15 cellular contexts compared by ENCODE assay signal in the genomic region with DNA sequence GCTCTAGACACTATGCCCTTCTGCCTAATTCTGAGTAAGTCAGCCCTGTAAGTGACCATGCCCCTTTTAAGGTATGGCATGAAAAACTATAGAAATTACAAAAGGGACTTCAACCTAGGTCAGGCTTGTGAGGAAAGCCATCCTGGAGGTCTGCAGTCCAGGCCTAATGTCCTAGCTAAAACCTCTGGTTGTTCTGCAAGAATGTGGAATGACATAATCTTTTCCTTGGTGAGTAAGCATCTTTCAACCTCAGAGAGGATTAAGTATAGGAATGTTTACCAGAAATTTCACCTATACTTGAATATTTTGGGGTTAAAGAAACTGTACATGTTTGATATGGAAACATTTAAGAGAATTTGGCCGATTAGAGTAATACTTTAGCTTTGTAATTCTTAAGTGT. TPM values are rescaled to one million over a fixed set of nuclear protein-coding genes. Genes with fewer than 3 reads are reported as not detected.
DNase-seq lines count a peak whose midpoint lies in the region; ATAC-seq and TF ChIP-seq lines count a peak whose summit lies in the region.
"Had no signal": no experiment of that assay in that cellular context is flagged by ENCODE, and none has a peak within 500 bp of the region (broad histone marks: within the 10 kb centered on the region; RNA-seq: fewer than 3 reads in every experiment).

No MANE protein-coding gene starts in this region.

- H3K27me3 ChIP-seq in MG63 (no peaks in the 10 kb centered on the region), uterus (no peaks in the 10 kb centered on the region)

- peaks cover 3% of the 10 kb centered on the region for H3K36me3 Mint-ChIP-seq in chondrocyte (ENCODE audit: low read depth)
- H3K36me3 Mint-ChIP-seq in mesothelial cell of epicardium: no peaks in the 10 kb centered on the region
- peaks cover 0 to 2% of the 10 kb centered on the region in 2 donors for H3K36me3 Mint-ChIP-seq in stimulated activated naive B cell treated with anti-CD40 and anti-IgM and Interleukin-4, amounts not matched to agents 10 μg/mL and 1 μg/mL and 100 μg/mL, for 72 hours
- H3K36me3 Mint-ChIP-seq: activated naive CD8-positive, alpha-beta T cell; CD4-positive, alpha-beta memory T cell had no signal

- H3K4me3 ChIP-seq in AG10803 (ENCODE audit: low read length) (no peak overlapping the region), MG63 (no peak overlapping the region), uterus (no peak overlapping the region)

- no peaks in the 10 kb centered on the region for H3K27me3 Mint-ChIP-seq in chondrocyte (ENCODE audit: low read depth)
- H3K27me3 Mint-ChIP-seq in mesothelial cell of epicardium (ENCODE audit: low read depth): no peaks in the 10 kb centered on the region
- H3K27me3 Mint-ChIP-seq in stimulated activated naive B cell treated with anti-CD40 and anti-IgM and Interleukin-4, amounts not matched to agents 10 μg/mL and 1 μg/mL and 100 μg/mL, for 72 hours: no peaks in the 10 kb centered on the region
- H3K27me3 Mint-ChIP-seq: activated CD4-positive, alpha-beta memory T cell treated with anti-CD3 and anti-CD28 coated beads, Interleukin-2, amount 10 ng/mL, durations not matched to agents 7 days and 5 days; CD4-positive, alpha-beta memory T cell had no signal

- H3K36me3 ChIP-seq in MG63: no peaks in the 10 kb centered on the region
- no peaks in the 10 kb centered on the region for H3K36me3 ChIP-seq in uterus

- H3K27ac ChIP-seq in uterus: peak overlapping the region in 1 of 2 donors; percentile 85

- intact Hi-C loops in uterus (cut with DNase I; ENCODE audit: low total_unique reads): no loop called here

- TF ChIP-seq POLR2A in uterus (IDR thresholded peaks at IDR 0.05): no peak

- H3K4me3 Mint-ChIP-seq in chondrocyte (ENCODE audit: unreplicated experiment): no peak overlapping the region
- no peak overlapping the region for H3K4me3 Mint-ChIP-seq in mesothelial cell of epicardium
- H3K4me3 Mint-ChIP-seq in stimulated activated naive B cell treated with anti-CD40 and anti-IgM and Interleukin-4, amounts not matched to agents 10 μg/mL and 1 μg/mL and 100 μg/mL, for 72 hours: no peak overlapping the region
- H3K4me3 Mint-ChIP-seq: activated CD4-positive, alpha-beta memory T cell treated with anti-CD3 and anti-CD28 coated beads, Interleukin-2, amount 10 ng/mL, durations not matched to agents 7 days and 5 days; CD4-positive, alpha-beta memory T cell; endodermal cell; nephron progenitor cell had no signal

- peaks cover 0 to 6% of the 10 kb centered on the region in 2 donors for H3K4me1 ChIP-seq in uterus

- H3K4me1 Mint-ChIP-seq in chondrocyte (ENCODE audit: low read depth) (peaks cover 19% of the 10 kb centered on the region), mesothelial cell of epicardium (peaks cover 22% of the 10 kb centered on the region)
- peaks cover 14 to 17% of the 10 kb centered on the region in 2 donors for H3K4me1 Mint-ChIP-seq in stimulated activated naive B cell treated with anti-CD40 and anti-IgM and Interleukin-4, amounts not matched to agents 10 μg/mL and 1 μg/mL and 100 μg/mL, for 72 hours
- H3K4me1 Mint-ChIP-seq: CD4-positive, alpha-beta memory T cell had no signal

- H3K27ac Mint-ChIP-seq in chondrocyte (ENCODE audit: unreplicated experiment): peak overlapping the region; percentile 79
- peak overlapping the region; percentile 72 for H3K27ac Mint-ChIP-seq in mesothelial cell of epicardium
- H3K27ac Mint-ChIP-seq in stimulated activated naive B cell treated with anti-CD40 and anti-IgM and Interleukin-4, amounts not matched to agents 10 μg/mL and 1 μg/mL and 100 μg/mL, for 72 hours: no peak overlapping the region
- H3K27ac Mint-ChIP-seq: activated CD4-positive, alpha-beta memory T cell treated with anti-CD3 and anti-CD28 coated beads, Interleukin-2, amount 10 ng/mL, durations not matched to agents 7 days and 5 days; CD4-positive, alpha-beta memory T cell; endodermal cell; nephron progenitor cell had no signal

- H3K9me3 Mint-ChIP-seq in chondrocyte (ENCODE audit: low read depth): peaks cover 9% of the 10 kb centered on the region
- peaks cover 14% of the 10 kb centered on the region for H3K9me3 Mint-ChIP-seq in mesothelial cell of epicardium
- H3K9me3 Mint-ChIP-seq in stimulated activated naive B cell treated with anti-CD40 and anti-IgM and Interleukin-4, amounts not matched to agents 10 μg/mL and 1 μg/mL and 100 μg/mL, for 72 hours: peaks cover 2 to 5% of the 10 kb centered on the region in 2 donors
- H3K9me3 Mint-ChIP-seq: endodermal cell had no signal

- ATAC-seq in stimulated activated naive B cell treated with anti-CD40 and anti-IgM and Interleukin-4, amounts not matched to agents 10 μg/mL and 1 μg/mL and 100 μg/mL, for 72 hours (replicated peaks): no peak

- H3K9me3 ChIP-seq in MG63 (no peaks in the 10 kb centered on the region), uterus (no peaks in the 10 kb centered on the region)

- DNase-seq in AG10803 (ENCODE audit: low read depth) (peak; percentile 66), MG63 (peak; percentile 26), chondrocyte (ENCODE audit: low spot score) (no peak), mesothelial cell of epicardium (ENCODE audit: low spot score in 2 of 2, unreplicated experiment in 2 of 2) (no peak), uterus (no peak), activated T-cell treated with anti-CD3 and anti-CD28 coated beads for 4 hours (no peak)
- DNase-seq in effector CD4-positive, alpha-beta T cell: no peak
- DNase-seq in stimulated activated naive B cell treated with anti-CD40 and anti-IgM and Interleukin-4, amounts not matched to agents 10 μg/mL and 1 μg/mL and 100 μg/mL, for 72 hours: no peak
- DNase-seq: activated CD4-positive, alpha-beta memory T cell treated with anti-CD3 and anti-CD28 coated beads, Interleukin-2, amount 10 ng/mL, durations not matched to agents 7 days and 5 days; CD4-positive, alpha-beta memory T cell; endodermal cell; NCI-H1105 treated with DMSO at 0.1 percent for 48 hours; nephron progenitor cell; stimulated activated naive CD4-positive, alpha-beta T cell had no signal

- TF ChIP-seq CTCF in AG10803 (conservative IDR thresholded peaks at IDR 0.05; ENCODE audit: low read length) (no peak), chondrocyte (IDR thresholded peaks at IDR 0.05) (no peak), mesothelial cell of epicardium (IDR thresholded peaks at IDR 0.05; ENCODE audit: unreplicated experiment) (no peak), uterus (IDR thresholded peaks at IDR 0.05) (no peak)

RNA-seq across cellular contexts. Expression of gene HPSE, which starts 23.8 kb away (rescaled TPM):
- total RNA-seq in MG63 (2014; rRNA removed; shearing (Covaris generic); ENCODE audit: low replicate concordance): 2.1 TPM in 1 of 2 replicates, not detected in the other
- total RNA-seq in chondrocyte (0.31 to 0.90 TPM (median 0.38 TPM) in 3 replicates), mesothelial cell of epicardium (0.80 to 1.0 TPM (median 0.97 TPM) in 3 replicates), uterus (10 to 100 TPM in 1 of 4 donors, 1 to 10 TPM in 3; 1.3 to 10.2 (median 5.8) TPM)

Comparison
In these comparisons a context has a peak if more than half of its experiments do, and no peak if none do; other contexts are left out.
1. DNase-seq: peak in AG10803 (single experiment) and MG63 (single experiment); none in chondrocyte (single experiment), mesothelial cell of epicardium (0 of 2), uterus (0 of 2), effector CD4-positive, alpha-beta T cell (single experiment), activated T-cell treated with anti-CD3 and anti-CD28 coated beads for 4 hours (single experiment) and stimulated activated naive B cell treated with anti-CD40 and anti-IgM and Interleukin-4, amounts not matched to agents 10 μg/mL and 1 μg/mL and 100 μg/mL, for 72 hours (single experiment).